ENCODE assay signal across 8 cellular contexts in genomic region chr2:213251618-213252017, GRCh38. TPM values are rescaled to one million over a fixed set of nuclear protein-coding genes. Genes with fewer than 3 reads are reported as not detected.
DNase-seq lines count a peak whose midpoint lies in the region; ATAC-seq, FAIRE-seq and TF ChIP-seq lines count a peak whose summit lies in the region.

No MANE protein-coding gene starts in this region.

- RAD21 ChIA-PET in GM12878 (lab: Charles Lee; ENCODE audit: unreplicated experiment) = interaction anchor here (1.4 to 4.4 kb wide), 3 partner anchors 33 to 1744 kb away, joined by 3 to 23 read pairs (median 4); partner anchors contain the start of gene SPAG16

- no peaks in the 10 kb centered on the region for H3K4me1 Mint-ChIP-seq in immature natural killer cell
- no peaks in the 10 kb centered on the region for H3K4me1 Mint-ChIP-seq in stimulated activated naive CD8-positive, alpha-beta T cell treated with anti-CD3 and anti-CD28 coated beads, Interleukin-15, Interleukin-2, amounts not matched to agents 100 ng/mL and 50 ng/mL, for 24 hours (ENCODE audit: low read depth)

- BruUV-seq in GM12878 (replicated peaks; lab: Mats Ljungman, UMichigan) = no TSS peak

- H3K4me3 Mint-ChIP-seq in immature natural killer cell = no peak overlapping the region
- H3K4me3 Mint-ChIP-seq in stimulated activated naive CD8-positive, alpha-beta T cell treated with anti-CD3 and anti-CD28 coated beads, Interleukin-15, Interleukin-2, amounts not matched to agents 100 ng/mL and 50 ng/mL, for 24 hours = no peak overlapping the region

- no peak overlapping the region for H3K27ac ChIP-seq in GM12878 (ENCODE audit: control insufficient read depth, insufficient read depth)

- in situ Hi-C loops in GM12878 (cut with MboI) = loop anchor here (5.0 kb wide), 1 partner anchor 681 kb away; no protein-coding TSS in a partner anchor

- no peaks in the 10 kb centered on the region; the same call in 1 of the 3 replicates for H3K9me3 ChIP-seq in GM12878 (replicated peaks; ENCODE audit: control insufficient read depth, insufficient read depth, low read length)

- WGBS in GM12878 (ENCODE audit: insufficient coverage, insufficient replicate concordance, low lambda C conversion rate, missing lambda C conversion rate) = 35% methylated on average over 3 of the region's 3 CpGs

- H3K27me3 Mint-ChIP-seq in immature natural killer cell (ENCODE audit: low read depth in 3 of 3) = peaks cover 0 to under 1% (median 0%) of the 10 kb centered on the region in 3 donors
- H3K27me3 Mint-ChIP-seq in stimulated activated naive CD8-positive, alpha-beta T cell treated with anti-CD3 and anti-CD28 coated beads, Interleukin-15, Interleukin-2, amounts not matched to agents 100 ng/mL and 50 ng/mL, for 24 hours = no peaks in the 10 kb centered on the region

- H3K4me3 ChIP-seq in GM12878 = no peak overlapping the region

- POLR2A ChIA-PET in GM12878 (lab: Charles Lee) = no interaction called here

- TF ChIP-seq POLR2A in GM12878 (IDR thresholded peaks at IDR 0.05; ENCODE audit: low read depth, low read length) = no peak

- intact Hi-C loops in GM12878 (cut with micrococcal nuclease; ENCODE audit: unreplicated experiment) = loop anchor here (1.0 to 10.0 kb wide), 4 partner anchors 241 to 1746 kb away; no protein-coding TSS in a partner anchor

- SMC1A ChIA-PET in GM12878 (lab: Charles Lee; ENCODE audit: uncharacterized antibody, unreplicated experiment) = interaction anchor here (0.7 to 2.2 kb wide), 5 partner anchors 9 to 278 kb away, joined by 3 to 11 read pairs (median 4); partner anchors contain the start of gene SPAG16

- peak; percentile 50 for DNase-seq in DMS114 treated with DMSO at 0.1 percent for 48 hours (lab: John Stamatoyannopoulos, UW; ENCODE audit: unreplicated experiment)
- peak; percentile 69 for DNase-seq in NCI-H446 treated with DMSO at 0.1 percent for 48 hours (lab: John Stamatoyannopoulos, UW)
- DNase-seq in GM12878 (ENCODE audit: low read depth, low spot score) = no peak
- DNase-seq in immature natural killer cell = peak; percentile 21 to 48 (median 46)
- DNase-seq in activated CD4-positive, alpha-beta T cell treated with anti-CD3 and anti-CD28 coated beads, Interleukin-2, amount 50 U/mL, for 4 hours = no peak

- H4K20me1 ChIP-seq in GM12878 (ENCODE audit: control insufficient read depth, insufficient read depth) = no peaks in the 10 kb centered on the region

- no peaks in the 10 kb centered on the region for H3K36me3 Mint-ChIP-seq in immature natural killer cell
- no peaks in the 10 kb centered on the region for H3K36me3 Mint-ChIP-seq in stimulated activated naive CD8-positive, alpha-beta T cell treated with anti-CD3 and anti-CD28 coated beads, Interleukin-15, Interleukin-2, amounts not matched to agents 100 ng/mL and 50 ng/mL, for 24 hours (ENCODE audit: low read depth)

- H3K9me3 Mint-ChIP-seq in immature natural killer cell = no peaks in the 10 kb centered on the region
- no peaks in the 10 kb centered on the region for H3K9me3 Mint-ChIP-seq in stimulated activated naive CD8-positive, alpha-beta T cell treated with anti-CD3 and anti-CD28 coated beads, Interleukin-15, Interleukin-2, amounts not matched to agents 100 ng/mL and 50 ng/mL, for 24 hours

- FAIRE-seq in GM12878 (lab: Jason Lieb, UNC) = peak; percentile 81

- H3K4me2 ChIP-seq in GM12878 (ENCODE audit: control insufficient read depth, insufficient read depth) = no peak overlapping the region

- H3K27ac Mint-ChIP-seq in immature natural killer cell = no peak overlapping the region
- H3K27ac Mint-ChIP-seq in stimulated activated naive CD8-positive, alpha-beta T cell treated with anti-CD3 and anti-CD28 coated beads, Interleukin-15, Interleukin-2, amounts not matched to agents 100 ng/mL and 50 ng/mL, for 24 hours = peak overlapping the region; percentile 7

- ATAC-seq in GM19452 (IDR thresholded peaks at IDR 0.05; ENCODE audit: unreplicated experiment) (peak; percentile 75), HG03378 (IDR thresholded peaks at IDR 0.05; ENCODE audit: unreplicated experiment) (peak; percentile 86), GM12878 (peak; percentile 87)

- no peak for TF ChIP-seq EP300 in GM12878 (IDR thresholded peaks at IDR 0.05; ENCODE audit: borderline replicate concordance in 1 of 2, control insufficient read depth in 1 of 2, low read depth in 2 of 2, low read length in 2 of 2)

- H3K4me1 ChIP-seq in GM12878 (ENCODE audit: control insufficient read depth, insufficient read depth, low read length) = peaks cover 6% of the 10 kb centered on the region; the same call in 1 of the 2 replicates

- no peak overlapping the region for H3K9ac ChIP-seq in GM12878 (ENCODE audit: control insufficient read depth, insufficient read depth, low read length)

- no peaks in the 10 kb centered on the region for H3K36me3 ChIP-seq in GM12878 (ENCODE audit: control insufficient read depth in 2 of 2, insufficient read depth in 2 of 2, low read length in 1 of 2)

- no peaks in the 10 kb centered on the region for H3K79me2 ChIP-seq in GM12878 (ENCODE audit: control insufficient read depth, insufficient read depth, low read length)

- H2AFZ ChIP-seq in GM12878 (ENCODE audit: control insufficient read depth, low read depth, low read length) = peak overlapping the region; percentile 16

- TF ChIP-seq CTCF in GM12878 (IDR thresholded peaks at IDR 0.05 in 2 of 3, conservative IDR thresholded peaks at IDR 0.05 in 1 of 3; ENCODE audit: control insufficient read depth in 2 of 3, extremely low read depth in 1 of 3, insufficient read depth in 1 of 3, low read depth in 3 of 3, low read length in 3 of 3) = peak; percentile 38 to 73 (median 47); a peak in 5 of 6 replicates

- CTCF ChIA-PET in GM12878 (lab: Yijun Ruan, JAX) = interaction anchor here (1.1 to 2.4 kb wide), 6 partner anchors 33 to 681 kb away, joined by 3 to 16 read pairs (median 4); partner anchors contain the start of gene SPAG16

- no peaks in the 10 kb centered on the region for H3K27me3 ChIP-seq in GM12878 (replicated peaks in 1 of 2; ENCODE audit: control insufficient read depth in 2 of 2, insufficient read depth in 2 of 2, low read length in 1 of 2)

- peak; percentile 90 for TF ChIP-seq RAD21 in GM12878 (IDR thresholded peaks at IDR 0.05; ENCODE audit: insufficient read depth, low read depth, low read length)

TF ChIP-seq in GM12878, 131 proteins besides CTCF, POLR2A, EP300 and RAD21:
- no peak for TF ChIP-seq ZNF207 (IDR thresholded peaks at IDR 0.05; ENCODE audit: borderline replicate concordance)
- no peak for TF ChIP-seq CEBPB (IDR thresholded peaks at IDR 0.05; ENCODE audit: borderline replicate concordance in 1 of 2, low read depth in 2 of 2, low read length in 2 of 2)
- peak; percentile 99 for TF ChIP-seq BACH1 (IDR thresholded peaks at IDR 0.05; ENCODE audit: borderline replicate concordance)
- peak; percentile 44; the same call in 1 of the 2 replicates for TF ChIP-seq JUNB (IDR thresholded peaks at IDR 0.05)
- peak; percentile 72; the same call in 1 of the 2 replicates for TF ChIP-seq SMC3 (IDR thresholded peaks at IDR 0.05; ENCODE audit: borderline replicate concordance, low read length)
- no peak for TF ChIP-seq USF2 (IDR thresholded peaks at IDR 0.05; ENCODE audit: borderline replicate concordance, low read depth, low read length)
- no peak for TF ChIP-seq MTA3 (IDR thresholded peaks at IDR 0.05; ENCODE audit: borderline replicate concordance, low read length)

RNA-seq across cellular contexts. Expression of gene SPAG16, which starts 32.6 kb away (rescaled TPM):
- 24.1 and 24.7 TPM in 2 replicates for total RNA-seq in GM12878 (2013; cell fraction: nucleolus; rRNA removed)
- total RNA-seq in GM12878 (2014; rRNA removed) (10.7 and 12.3 TPM in 2 replicates), GM12878 (2014; rRNA removed; fragmentation: Illumina TruSeq; extraction: Trizol) (16.1 and 17.5 TPM in 2 replicates), GM12878 (2021) (9.9 and 13.1 TPM in 2 replicates)
- polyA plus RNA-seq in GM12878 (2011; ENCODE audit: low read depth) = 7.7 TPM
- polyA plus RNA-seq in GM12878 (2011; rRNA removed) (13.3 and 25.0 TPM in 2 replicates), GM12878 (2014; fragmentation: Illumina TruSeq; extraction: Trizol) (18.3 and 18.6 TPM in 2 replicates), GM12878 (2014; fragmentation: Nextera tagmentation; extraction: Ambion mirVana) (10 to 100 TPM in 1 of 2 experiments, 1 to 10 TPM in 1; 6.0 to 12.8 TPM), GM12878 (2014; rRNA removed) (15.0 and 17.2 TPM in 2 replicates), GM12878 (2016; fragmentation: Nextera tagmentation; extraction: Ambion mirVana) (10 to 100 TPM; 24.2 to 25.0 TPM), immature natural killer cell (10 to 100 TPM in 2 of 3 donors, 1 to 10 TPM in 1; 9.7 to 18.6 (median 11.5) TPM)
- polyA plus RNA-seq in GM12878 (2011; cell fraction: cytosol; rRNA removed) = 7.0 and 8.0 TPM in 2 replicates
- polyA plus RNA-seq in GM12878 (2011; cell fraction: nucleus; rRNA removed) = 4.7 and 6.7 TPM in 2 replicates
- polyA plus RNA-seq in GM12878 (2012) = 10.8 and 12.7 TPM in 2 replicates
- polyA minus RNA-seq in GM12878 (2011; rRNA and poly(A)+ RNA removed) = 5.1 and 5.3 TPM in 2 replicates
- polyA minus RNA-seq in GM12878 (2011; cell fraction: cytosol; rRNA and poly(A)+ RNA removed) = 4.4 and 5.9 TPM in 2 replicates
- 6.4 and 13.3 TPM in 2 replicates for polyA minus RNA-seq in GM12878 (2011; cell fraction: nucleus; rRNA and poly(A)+ RNA removed)

Comparison
In these comparisons a context has a peak if more than half of its experiments do, and no peak if none do; other contexts are left out.
1. DNase-seq: peak in DMS114 treated with DMSO at 0.1 percent for 48 hours (single experiment), NCI-H446 treated with DMSO at 0.1 percent for 48 hours (single experiment) and immature natural killer cell (3 of 3); none in GM12878 (single experiment) and activated CD4-positive, alpha-beta T cell treated with anti-CD3 and anti-CD28 coated beads, Interleukin-2, amount 50 U/mL, for 4 hours (0 of 2).
2. Peak in every context shown above with its lines, with median percentiles within 50 percentile points of each other: ATAC-seq.